ENCODE assay signal across 1 cellular context in the genomic region with DNA sequence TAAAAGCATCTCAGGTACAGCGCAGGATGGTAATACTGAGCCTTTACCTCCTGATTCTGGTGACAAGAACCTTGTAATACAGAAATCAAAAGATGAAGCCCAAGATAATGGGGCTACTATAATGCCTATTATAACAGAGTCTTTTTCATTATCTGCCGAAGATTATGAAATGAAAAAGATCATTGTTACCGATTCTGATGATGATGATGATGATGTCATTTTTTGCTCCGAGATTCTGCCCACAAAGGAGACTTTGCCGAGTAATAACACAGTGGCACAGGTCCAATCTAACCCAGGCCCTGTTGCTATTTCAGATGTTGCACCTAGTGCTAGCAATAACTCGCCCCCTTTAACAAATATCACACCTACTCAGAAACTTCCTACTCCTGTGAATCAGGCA.
TF ChIP-seq lines count a peak whose summit lies in the region.

No MANE protein-coding gene starts in this region.

TF ChIP-seq in HEK293, 187 proteins besides CTCF, POLR2A, EP300 and RAD21 (continued from another document):
- TF ChIP-seq, protein P1, sequence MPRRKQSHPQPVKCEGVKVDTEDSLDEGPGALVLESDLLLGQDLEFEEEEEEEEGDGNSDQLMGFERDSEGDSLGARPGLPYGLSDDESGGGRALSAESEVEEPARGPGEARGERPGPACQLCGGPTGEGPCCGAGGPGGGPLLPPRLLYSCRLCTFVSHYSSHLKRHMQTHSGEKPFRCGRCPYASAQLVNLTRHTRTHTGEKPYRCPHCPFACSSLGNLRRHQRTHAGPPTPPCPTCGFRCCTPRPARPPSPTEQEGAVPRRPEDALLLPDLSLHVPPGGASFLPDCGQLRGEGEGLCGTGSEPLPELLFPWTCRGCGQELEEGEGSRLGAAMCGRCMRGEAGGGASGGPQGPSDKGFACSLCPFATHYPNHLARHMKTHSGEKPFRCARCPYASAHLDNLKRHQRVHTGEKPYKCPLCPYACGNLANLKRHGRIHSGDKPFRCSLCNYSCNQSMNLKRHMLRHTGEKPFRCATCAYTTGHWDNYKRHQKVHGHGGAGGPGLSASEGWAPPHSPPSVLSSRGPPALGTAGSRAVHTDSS (tag by site-specific recombination; IDR thresholded peaks at IDR 0.05): peak; percentile 66
- TF ChIP-seq ZSCAN30 (tag by site-specific recombination; IDR thresholded peaks at IDR 0.05) (no peak), ZNF677 (tag by site-specific recombination; IDR thresholded peaks at IDR 0.05) (no peak), ZNF354C (tag by site-specific recombination; IDR thresholded peaks at IDR 0.05; ENCODE audit: borderline replicate concordance, low read depth) (no peak), KLF8 (tag by site-specific recombination; IDR thresholded peaks at IDR 0.05) (no peak), ZNF768 (tag by site-specific recombination; IDR thresholded peaks at IDR 0.05) (no peak), GFI1B (tag by site-specific recombination; IDR thresholded peaks at IDR 0.05) (no peak), ZFHX2 (tag by site-specific recombination; conservative IDR thresholded peaks at IDR 0.05) (0 out of 2 replicates have a peak, but pooled peaks have one; percentile 19), ZFP3 (tag by site-specific recombination; IDR thresholded peaks at IDR 0.05; ENCODE audit: low read depth) (no peak)
